In genomic region chr17:60677308-60678117, GRCh38 we compare ENCODE assay signal across 7 cellular contexts.
DNase-seq lines count a peak whose midpoint lies in the region; ATAC-seq and TF ChIP-seq lines count a peak whose summit lies in the region.

TSS of gene BCAS3 (plus strand) at chr17:60677851.

- ATAC-seq in GM18505 (IDR thresholded peaks at IDR 0.05; ENCODE audit: unreplicated experiment) = peak; percentile 94
- ATAC-seq in HG02973 (IDR thresholded peaks at IDR 0.05; ENCODE audit: unreplicated experiment) = peak; percentile 98

- peak; percentile 96 for DNase-seq in NCI-H2029 (lab: John Stamatoyannopoulos, UW)
- DNase-seq in T-helper 22 cell (ENCODE audit: low read depth) = peak; percentile 96
- peak; percentile 99 for DNase-seq in astrocyte of the hippocampus (ENCODE audit: low read depth, low spot score)
- DNase-seq in hippocampal formation (lab: John Stamatoyannopoulos, UW) = peak; percentile 99
- DNase-seq in retina = peak; percentile 100

- peak; percentile 87 for TF ChIP-seq POLR2A in GM18505 (IDR thresholded peaks at IDR 0.05; ENCODE audit: borderline replicate concordance, extremely low read depth, insufficient read depth, insufficient read length)

Comparison
In these comparisons a context has a peak if more than half of its experiments do, and no peak if none do; other contexts are left out.
1. Peak in every context shown above with its lines: DNase-seq and ATAC-seq.